Comparison of ENCODE assay signal across 21 cellular contexts in the genomic region with DNA sequence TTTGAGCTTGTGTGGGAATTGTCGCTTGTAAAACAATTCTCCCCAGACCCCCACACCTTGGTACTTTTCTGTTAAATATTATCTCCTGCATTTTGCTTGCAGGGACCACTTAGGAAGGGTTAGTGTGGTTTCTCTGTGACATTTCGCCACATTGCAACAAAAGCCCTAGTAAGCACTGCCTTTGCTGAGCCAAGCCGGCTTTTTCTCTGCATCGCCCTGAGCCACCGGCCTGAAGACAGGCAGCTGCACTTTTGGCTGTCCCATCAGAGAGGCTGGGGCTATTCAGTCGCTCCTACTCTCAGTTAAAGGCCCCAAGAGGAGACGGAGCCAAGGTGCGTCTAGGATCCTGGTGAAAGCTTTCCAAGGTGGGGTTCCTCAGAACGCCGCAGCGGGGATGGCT. TPM values are rescaled to one million over a fixed set of nuclear protein-coding genes. Genes with fewer than 3 reads are reported as not detected.
DNase-seq lines count a peak whose midpoint lies in the region; ATAC-seq and TF ChIP-seq lines count a peak whose summit lies in the region.
"Had no signal": no experiment of that assay in that cellular context is flagged by ENCODE, and none has a peak within 500 bp of the region (broad histone marks: within the 10 kb centered on the region; RNA-seq: fewer than 3 reads in every experiment).

No MANE protein-coding gene starts in this region.

- H3K79me2 ChIP-seq in neural progenitor cell (ENCODE audit: low read depth): no peaks in the 10 kb centered on the region

- no peak overlapping the region for H3K4me3 ChIP-seq in neural progenitor cell
- H3K4me3 ChIP-seq: HAP-1 had no signal

- H3K27ac ChIP-seq in VCaP: peak overlapping the region; percentile 94; the same call in 1 of the 2 replicates
- peak overlapping the region; percentile 65 for H3K27ac ChIP-seq in cingulate gyrus (ENCODE audit: low read depth, low read length)
- H3K27ac ChIP-seq in neural progenitor cell: peak overlapping the region; percentile 13
- H3K27ac ChIP-seq in temporal lobe (ENCODE audit: low read depth, low read length): peak overlapping the region; percentile 74

- H4K20me1 ChIP-seq in neural progenitor cell (ENCODE audit: low read depth): peaks cover 3% of the 10 kb centered on the region

- H3K27ac Mint-ChIP-seq in neural progenitor cell: no peak overlapping the region
- no peak overlapping the region for H3K27ac Mint-ChIP-seq in activated T-cell treated with anti-CD3 and anti-CD28 coated beads, Interleukin-2, amount 50 U/mL, for 24 hours
- H3K27ac Mint-ChIP-seq: CD4-positive, alpha-beta memory T cell; HFFc6 had no signal

- no peaks in the 10 kb centered on the region for H3K9me3 ChIP-seq in neural progenitor cell (ENCODE audit: low read depth)
- H3K9me3 ChIP-seq: HAP-1 had no signal

- H3K9me3 Mint-ChIP-seq in neural progenitor cell: no peaks in the 10 kb centered on the region
- no peaks in the 10 kb centered on the region for H3K9me3 Mint-ChIP-seq in activated T-cell treated with anti-CD3 and anti-CD28 coated beads, Interleukin-2, amount 50 U/mL, for 24 hours
- H3K9me3 Mint-ChIP-seq: CD4-positive, alpha-beta memory T cell; HFFc6 had no signal

- TF ChIP-seq CTCF in VCaP (conservative IDR thresholded peaks at IDR 0.05) (no peak), neural progenitor cell (IDR thresholded peaks at IDR 0.05) (no peak)

- H3K4me2 ChIP-seq in neural progenitor cell: peak overlapping the region; percentile 8

- H2AFZ ChIP-seq in neural progenitor cell (replicated peaks): no peak overlapping the region

- no peak for ATAC-seq in HG02884 (IDR thresholded peaks at IDR 0.05; ENCODE audit: unreplicated experiment)

- DNase-seq in neural progenitor cell (ENCODE audit: low spot score) (peak; percentile 38), A172 (ENCODE audit: low spot score) (no peak)
- DNase-seq in activated T-cell treated with anti-CD3 and anti-CD28 coated beads, Interleukin-2, amount 50 U/mL, for 24 hours: no peak
- DNase-seq: 8988T; C1 segment of cervical spinal cord; Calu3; CD4-positive, alpha-beta memory T cell; COR-L47; DMS53; DMS79 treated with DMSO at 0.1 percent for 48 hours; GF-D8; GOT3; HFFc6 had no signal

- peaks cover 23% of the 10 kb centered on the region for H3K27me3 ChIP-seq in neural progenitor cell

- H3K9ac ChIP-seq in neural progenitor cell: no peak overlapping the region

- H3K36me3 Mint-ChIP-seq in neural progenitor cell: no peaks in the 10 kb centered on the region
- H3K36me3 Mint-ChIP-seq in activated T-cell treated with anti-CD3 and anti-CD28 coated beads, Interleukin-2, amount 50 U/mL, for 24 hours (ENCODE audit: low read depth): no peaks in the 10 kb centered on the region
- H3K36me3 Mint-ChIP-seq: CD4-positive, alpha-beta memory T cell had no signal

- no peak overlapping the region for H3K4me3 Mint-ChIP-seq in neural progenitor cell
- H3K4me3 Mint-ChIP-seq in activated T-cell treated with anti-CD3 and anti-CD28 coated beads, Interleukin-2, amount 50 U/mL, for 24 hours: no peak overlapping the region
- H3K4me3 Mint-ChIP-seq: CD4-positive, alpha-beta memory T cell; HFFc6 had no signal

- H3K36me3 ChIP-seq in neural progenitor cell: no peaks in the 10 kb centered on the region
- H3K36me3 ChIP-seq: HAP-1 had no signal

- H3K4me1 ChIP-seq in neural progenitor cell: peaks cover 69% of the 10 kb centered on the region
- H3K4me1 ChIP-seq: HAP-1 had no signal

- H3K4me1 Mint-ChIP-seq in neural progenitor cell: peaks cover 41% of the 10 kb centered on the region
- peaks cover under 1% of the 10 kb centered on the region for H3K4me1 Mint-ChIP-seq in activated T-cell treated with anti-CD3 and anti-CD28 coated beads, Interleukin-2, amount 50 U/mL, for 24 hours (ENCODE audit: low read depth)
- H3K4me1 Mint-ChIP-seq: CD4-positive, alpha-beta memory T cell had no signal

- H3F3A ChIP-seq in neural progenitor cell (ENCODE audit: low read depth): peaks cover 31% of the 10 kb centered on the region

- H3K27me3 Mint-ChIP-seq in neural progenitor cell (ENCODE audit: insufficient read depth, low read depth): peaks cover 35% of the 10 kb centered on the region
- peaks cover 35% of the 10 kb centered on the region for H3K27me3 Mint-ChIP-seq in activated T-cell treated with anti-CD3 and anti-CD28 coated beads, Interleukin-2, amount 50 U/mL, for 24 hours

RNA-seq across cellular contexts. Expression of a gene that starts 5.7 kb away (rescaled TPM):
- 2.0 and 4.5 TPM in 2 replicates for total RNA-seq in neural progenitor cell (ENCODE audit: low replicate concordance)
- 339 TPM for total RNA-seq in temporal lobe
- not detected in 2 replicates for total RNA-seq in A172 (2014; rRNA removed; shearing (Covaris generic))
- total RNA-seq: A673; Calu3; CD4-positive, alpha-beta memory T cell; Daoy; G401; HFFc6 had no signal

Comparison
In these comparisons a context has a peak if more than half of its experiments do, and no peak if none do; other contexts are left out.
1. H3K27ac ChIP-seq: peak in every context shown above with its lines; median percentile 94 in VCaP; 74 in temporal lobe; 65 in cingulate gyrus; 13 in neural progenitor cell.
2. RNA of a gene that starts 5.7 kb away (total RNA-seq): 339 TPM in temporal lobe (single experiment); 2.0 to 4.5 TPM in neural progenitor cell and not detected in A172; every median in the first group is over 10 times any median in the second.